In the genomic region with DNA sequence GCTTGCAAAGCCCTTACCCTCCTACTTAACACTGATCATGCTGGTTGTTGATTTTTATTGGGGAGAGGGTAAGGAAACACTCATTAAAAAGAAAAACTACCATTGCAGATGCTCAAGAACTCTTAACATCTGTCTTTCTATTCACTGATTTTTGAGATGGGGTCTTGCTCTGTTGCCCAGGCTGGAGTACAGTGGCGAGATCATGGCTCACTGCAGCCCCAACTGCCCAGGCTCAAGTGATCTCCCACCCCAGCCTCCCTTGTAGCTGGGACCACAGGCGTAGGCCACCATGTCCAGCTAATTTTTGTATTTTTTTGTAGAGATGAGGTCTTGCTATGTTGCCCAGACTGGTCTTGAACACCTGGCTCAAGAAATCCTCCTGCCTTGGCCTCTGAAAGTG, we compare ENCODE assay signal across 24 cellular contexts.
"Had no signal": no experiment of that assay in that cellular context is flagged by ENCODE, and none has a peak within 500 bp of the region (broad histone marks: within the 10 kb centered on the region; RNA-seq: fewer than 3 reads in every experiment).

No MANE protein-coding gene starts in this region.

- H3K27ac ChIP-seq: coronary artery, dorsolateral prefrontal cortex, esophagus muscularis mucosa, foreskin keratinocyte, gastroesophageal sphincter, heart left ventricle, hepatocyte, left lung, lower lobe of right lung had no signal

- FAIRE-seq: colon, endothelial cell of umbilical vein, frontal cortex, islet of Langerhans, keratinocyte had no signal

- ATAC-seq: foreskin keratinocyte, gastroesophageal sphincter, heart left ventricle, left cardiac atrium, left lung, left ventricle myocardium superior, lower lobe of right lung, mucosa of descending colon had no signal

- H3K9me3 ChIP-seq: esophagus muscularis mucosa, gastroesophageal sphincter, heart left ventricle, left lung, lower lobe of right lung, mucosa of descending colon had no signal

- DNase-seq: dermis blood vessel endothelial cell; dorsolateral prefrontal cortex; effector CD4-positive, alpha-beta T cell; effector memory CD4-positive, alpha-beta T cell; foreskin keratinocyte; heart left ventricle; hypothalamus; left cardiac atrium; left lung; left ventricle myocardium superior; lower lobe of right lung; mesenchymal stem cell; mucosa of descending colon; naive B cell had no signal

- H3K4me2 ChIP-seq: hepatocyte had no signal

- H3K4me1 ChIP-seq: foreskin keratinocyte had no signal

- H3K4me1 Mint-ChIP-seq: mesothelial cell of epicardium had no signal

- H2AFZ ChIP-seq: hepatocyte had no signal

- H3K27ac Mint-ChIP-seq: mesothelial cell of epicardium had no signal

- H3K4me3 ChIP-seq: coronary artery, dorsolateral prefrontal cortex, esophagus muscularis mucosa, gastroesophageal sphincter, heart left ventricle, hepatocyte, left lung, lower lobe of right lung, mucosa of descending colon had no signal

- H3K9me3 Mint-ChIP-seq: mesothelial cell of epicardium, naive B cell had no signal

- H3K27me3 Mint-ChIP-seq: naive B cell had no signal

- H3K4me3 Mint-ChIP-seq: mesothelial cell of epicardium had no signal

- H3K27me3 ChIP-seq: dorsolateral prefrontal cortex, esophagus muscularis mucosa, foreskin keratinocyte, gastroesophageal sphincter, heart left ventricle, hepatocyte, left lung had no signal
